In the genomic region with DNA sequence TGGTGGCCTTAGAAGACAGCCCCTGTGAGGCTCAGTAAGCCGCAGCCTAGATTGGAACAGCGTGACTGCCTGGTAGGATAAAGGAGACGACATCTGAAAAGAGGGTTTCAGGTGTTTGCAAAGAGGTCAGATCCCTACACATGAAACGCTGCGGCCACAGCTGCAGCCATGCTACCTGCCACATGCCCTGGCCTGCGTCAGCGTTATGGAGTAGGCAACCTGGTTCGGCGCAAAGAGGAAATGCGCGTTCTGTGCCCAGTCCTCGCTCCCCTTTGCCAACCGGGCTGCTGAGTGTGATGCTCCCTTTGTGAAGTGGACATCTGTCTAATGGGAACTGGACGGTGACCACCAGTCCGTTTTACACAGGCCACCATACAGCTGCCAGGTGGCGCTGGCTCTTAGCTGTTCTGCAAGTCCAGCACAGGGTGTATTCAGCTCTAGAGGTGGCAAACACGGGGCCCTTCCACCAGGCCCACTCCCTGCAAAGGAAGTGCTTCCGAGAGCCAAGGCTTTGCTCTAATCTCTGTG, we compare ENCODE assay signal across 8 cellular contexts.
DNase-seq lines count a peak whose midpoint lies in the region; ATAC-seq and TF ChIP-seq lines count a peak whose summit lies in the region.

No MANE protein-coding gene starts in this region.

- no peak overlapping the region for H2AFZ ChIP-seq in mammary epithelial cell (ENCODE audit: low read depth, low read length)

- H3K9me3 ChIP-seq in breast epithelium (no peaks in the 10 kb centered on the region), mammary epithelial cell (replicated peaks; ENCODE audit: insufficient read depth, low read length) (peaks cover 37% of the 10 kb centered on the region), left ventricle myocardium inferior (replicated peaks) (no peaks in the 10 kb centered on the region), upper lobe of left lung (no peaks in the 10 kb centered on the region)

- H3K36me3 ChIP-seq in breast epithelium (no peaks in the 10 kb centered on the region), mammary epithelial cell (ENCODE audit: insufficient read depth, low read length) (no peaks in the 10 kb centered on the region), left ventricle myocardium inferior (no peaks in the 10 kb centered on the region), upper lobe of left lung (peaks cover 0 to 5% (median 2%) of the 10 kb centered on the region in 4 donors)

- no peak overlapping the region for H3K9ac ChIP-seq in mammary epithelial cell (ENCODE audit: insufficient read depth, low read length)

- TF ChIP-seq POLR2A in breast epithelium (IDR thresholded peaks at IDR 0.05) (no peak), upper lobe of left lung (IDR thresholded peaks at IDR 0.05) (no peak)

- dilution Hi-C loops in mammary epithelial cell (cut with HindIII; ENCODE audit: low sequenced_read_pairs), result no loop called here

- H3K27me3 ChIP-seq in breast epithelium, result no peaks in the 10 kb centered on the region
- no peaks in the 10 kb centered on the region for H3K27me3 ChIP-seq in mammary epithelial cell (ENCODE audit: insufficient read depth, low read length)
- no peaks in the 10 kb centered on the region for H3K27me3 ChIP-seq in left ventricle myocardium inferior (ENCODE audit: low read depth)
- no peaks in the 10 kb centered on the region for H3K27me3 ChIP-seq in upper lobe of left lung

- CTCF ChIA-PET in mammary epithelial cell (lab: Charles Lee; ENCODE audit: low non-redundant PET), result no interaction called here

- ATAC-seq in upper lobe of left lung (ENCODE audit: low FRiP score in 2 of 2), result no peak
- ATAC-seq in HG02973 (IDR thresholded peaks at IDR 0.05; ENCODE audit: unreplicated experiment), result no peak

- in situ Hi-C loops in mammary epithelial cell (cut with MboI; ENCODE audit: low sequenced_read_pairs in 2 of 2), result no loop called here

- DNase-seq in breast epithelium (ENCODE audit: low spot score in 2 of 2), result no peak
- DNase-seq in mammary epithelial cell, result no peak
- peak; percentile 46 for DNase-seq in UCSD-AML1 (lab: John Stamatoyannopoulos, UW; ENCODE audit: unreplicated experiment)
- peak; percentile 34 for DNase-seq in left ventricle myocardium inferior
- peak in 1 of 2 donors; percentile 33 for DNase-seq in upper lobe of left lung
- DNase-seq in DMS79 treated with DMSO at 0.1 percent for 48 hours (lab: John Stamatoyannopoulos, UW), result no peak
- DNase-seq in ureter (ENCODE audit: low spot score), result no peak

- no peaks in the 10 kb centered on the region for H4K20me1 ChIP-seq in mammary epithelial cell (ENCODE audit: insufficient read depth, low read length)

- 77% methylated on average over 15 of the region's 18 CpGs for WGBS in mammary epithelial cell (ENCODE audit: low coverage, missing lambda C conversion rate)
- WGBS in upper lobe of left lung, 2 donors, result 78 to 80% methylated on average over 17 to 18 of the region's 18 CpGs

- H3K4me3 ChIP-seq in breast epithelium (peak overlapping the region in 1 of 3 donors; percentile 3), mammary epithelial cell (replicated peaks in 1 of 3; ENCODE audit: insufficient read depth in 1 of 3, low read depth in 2 of 3, low read length in 3 of 3) (no peak overlapping the region), left ventricle myocardium inferior (no peak overlapping the region), upper lobe of left lung (no peak overlapping the region)

- intact Hi-C loops in breast epithelium (cut with DNase I; ENCODE audit: low total_unique reads) (no loop called here), mammary epithelial cell (cut with micrococcal nuclease) (no loop called here), left ventricle myocardium inferior (cut with micrococcal nuclease) (no loop called here)

- no peak overlapping the region for H3K4me2 ChIP-seq in mammary epithelial cell (ENCODE audit: insufficient read depth, low read depth, low read length)

- TF ChIP-seq EP300 in upper lobe of left lung (IDR thresholded peaks at IDR 0.05), result no peak

- no peaks in the 10 kb centered on the region for H3K79me2 ChIP-seq in mammary epithelial cell (ENCODE audit: insufficient read depth, low read length)

- H3K27ac ChIP-seq in breast epithelium (peak overlapping the region; percentile 14 to 19), mammary epithelial cell (ENCODE audit: insufficient read depth, low read depth, low read length) (no peak overlapping the region), left ventricle myocardium inferior (replicated peaks) (peak overlapping the region; percentile 78), upper lobe of left lung (peak overlapping the region; percentile 58 to 80 (median 68))

- no peaks in the 10 kb centered on the region for H3K4me1 ChIP-seq in breast epithelium
- no peaks in the 10 kb centered on the region for H3K4me1 ChIP-seq in mammary epithelial cell (ENCODE audit: insufficient read depth, low read length)
- H3K4me1 ChIP-seq in left ventricle myocardium inferior, result peaks cover 97% of the 10 kb centered on the region
- H3K4me1 ChIP-seq in upper lobe of left lung, result peaks cover 20 to 57% (median 29%) of the 10 kb centered on the region in 4 donors

- no TSS peak for BruUV-seq in mammary epithelial cell (replicated peaks; lab: Mats Ljungman, UMichigan)

- TF ChIP-seq CTCF in breast epithelium (IDR thresholded peaks at IDR 0.05), result no peak
- no peak for TF ChIP-seq CTCF in mammary epithelial cell (conservative IDR thresholded peaks at IDR 0.05 in 1 of 2, IDR thresholded peaks at IDR 0.05 in 1 of 2; ENCODE audit: extremely low read depth in 1 of 2, insufficient read depth in 1 of 2, low read depth in 1 of 2, low read length in 2 of 2)
- TF ChIP-seq CTCF in left ventricle myocardium inferior (IDR thresholded peaks at IDR 0.05; ENCODE audit: borderline replicate concordance), result peak; percentile 14
- no peak for TF ChIP-seq CTCF in upper lobe of left lung (IDR thresholded peaks at IDR 0.05)

Comparison
In these comparisons a context has a peak if more than half of its experiments do, and no peak if none do; other contexts are left out.
1. DNase-seq: peak in UCSD-AML1 (single experiment) and left ventricle myocardium inferior (single experiment); none in breast epithelium (0 of 2), mammary epithelial cell (single experiment), DMS79 treated with DMSO at 0.1 percent for 48 hours (single experiment) and ureter (single experiment).